Comparison of ENCODE assay signal across 8 cellular contexts in genomic region chr10:110206988-110207804, GRCh38. TPM values are rescaled to one million over a fixed set of nuclear protein-coding genes. Genes with fewer than 3 reads are reported as not detected.
A peak's percentile ranks its signal among the peaks of the same experiment; 100 is the strongest.
DNase-seq lines count a peak whose midpoint lies in the region; ATAC-seq, FAIRE-seq and TF ChIP-seq lines count a peak whose summit lies in the region.

TSS of gene MXI1 (plus strand) at chr10:110207605. CDS start at chr10:110207809, 204 bp downstream.

- POLR2A ChIA-PET in H1 (lab: Charles Lee; ENCODE audit: partially characterized antibody) = interaction anchor here (0.7 to 8.5 kb wide), 13 partner anchors 9 to 98 kb away, joined by 3 to 121 read pairs (median 4); partner anchors contain the start of gene SMNDC1

- peak within 1 kb of the TSS; percentile 61; the same call in 1 of the 2 replicates for H4K8ac ChIP-seq in H1 (ENCODE audit: extremely low read depth, insufficient read depth, low read length)

- H3K36me3 ChIP-seq in BLaER1 (no peaks in the 10 kb centered on the region), H1 (ENCODE audit: control insufficient read depth in 2 of 4, insufficient read depth in 4 of 4, low read length in 3 of 4) (no peaks in the 10 kb centered on the region), lower lobe of right lung (no peaks in the 10 kb centered on the region)

- no peak within 1 kb of the TSS for H3K4ac ChIP-seq in H1 (replicated peaks; ENCODE audit: insufficient read length, low read depth, low read length)

- H3K27me3 ChIP-seq in BLaER1 = no peaks in the 10 kb centered on the region
- H3K27me3 ChIP-seq in H1 (replicated peaks in 1 of 4; ENCODE audit: control insufficient read depth in 3 of 4, extremely low read depth in 1 of 4, insufficient read depth in 3 of 4, low read length in 3 of 4) = peaks cover 18 to 70% (median 51%) of the 10 kb centered on the region in 4 experiments
- no peaks in the 10 kb centered on the region for H3K27me3 ChIP-seq in lower lobe of right lung (ENCODE audit: low read depth)

- H3K23me2 ChIP-seq in H1 (ENCODE audit: low read depth, low read length) = peaks cover 26% of the 10 kb centered on the region

- 9% methylated on average over 20 of the region's 37 CpGs; no CpG with 5 or more reads in 1 of the 2 experiments for WGBS in H1 (ENCODE audit: extremely low coverage in 1 of 2, insufficient coverage in 1 of 2, insufficient read length in 1 of 2, insufficient replicate concordance in 2 of 2, low coverage in 1 of 2, low lambda C conversion rate in 2 of 2, missing lambda C conversion rate in 1 of 2), 2 experiments

- no peak within 1 kb of the TSS for H2BK120ac ChIP-seq in H1 (replicated peaks; ENCODE audit: low read depth, low read length)

- 0 out of 4 replicates have a peak, but pooled peaks have one; percentile 14 to 18 for TF ChIP-seq RAD21 in H1 (IDR thresholded peaks at IDR 0.05 in 1 of 2, conservative IDR thresholded peaks at IDR 0.05 in 1 of 2; ENCODE audit: low read depth in 2 of 2, low read length in 2 of 2)

- H3K23ac ChIP-seq in H1 (ENCODE audit: insufficient read length) = no peak within 1 kb of the TSS

- H3K4me3 ChIP-seq in BLaER1 (peak within 1 kb of the TSS; percentile 81), H1 (ENCODE audit: extremely low read depth in 1 of 4, insufficient read depth in 2 of 4, low read depth in 3 of 4, low read length in 4 of 4) (peak within 1 kb of the TSS; percentile 59 to 79 (median 72)), lower lobe of right lung (peak within 1 kb of the TSS; percentile 80)

- H3K36me3 Mint-ChIP-seq in stimulated activated naive B cell treated with anti-CD40 and anti-IgM and Interleukin-4, amounts not matched to agents 10 μg/mL and 1 μg/mL and 100 μg/mL, for 72 hours = peaks cover 0 to 3% of the 10 kb centered on the region in 2 donors

- peak; percentile 42 for FAIRE-seq in H1 (lab: Jason Lieb, UNC)

- intact Hi-C loops in lower lobe of right lung (cut with DNase I) = no loop called here

- peak within 1 kb of the TSS; percentile 71; the same call in 1 of the 2 replicates for H2BK12ac ChIP-seq in H1 (ENCODE audit: low read depth, low read length)

- no peaks in the 10 kb centered on the region for H3K79me2 ChIP-seq in H1 (ENCODE audit: control insufficient read depth in 1 of 2, insufficient read depth in 2 of 2, low read length in 2 of 2)

- H3K4me2 ChIP-seq in BLaER1 = peak within 1 kb of the TSS; percentile 96
- peak within 1 kb of the TSS; percentile 100 for H3K4me2 ChIP-seq in H1 (ENCODE audit: insufficient read depth in 1 of 2, low read depth in 2 of 2, low read length in 2 of 2)

- H3K4me1 ChIP-seq in BLaER1 (peaks cover 18% of the 10 kb centered on the region), H1 (replicated peaks in 1 of 4; ENCODE audit: control insufficient read depth in 3 of 4, insufficient read depth in 4 of 4, low read length in 3 of 4) (peaks cover 6 to 25% (median 15%) of the 10 kb centered on the region in 4 experiments; a peak in 6 of 7 replicates), lower lobe of right lung (peaks cover 15% of the 10 kb centered on the region)

- peak within 1 kb of the TSS; percentile 85 for H3K27ac Mint-ChIP-seq in stimulated activated naive B cell treated with anti-CD40 and anti-IgM and Interleukin-4, amounts not matched to agents 10 μg/mL and 1 μg/mL and 100 μg/mL, for 72 hours

- no peak; a peak in 1 of 3 replicates for TF ChIP-seq EP300 in H1 (IDR thresholded peaks at IDR 0.05; ENCODE audit: borderline replicate concordance in 1 of 2, low read depth in 2 of 2, low read length in 2 of 2)

- H3K9me3 ChIP-seq in BLaER1 (no peaks in the 10 kb centered on the region), H1 (ENCODE audit: insufficient read depth in 2 of 2, low read depth in 1 of 2, low read length in 1 of 2) (no peaks in the 10 kb centered on the region), lower lobe of right lung (no peaks in the 10 kb centered on the region)

- CTCF ChIA-PET in H1 (lab: Charles Lee; ENCODE audit: partially characterized antibody) = interaction anchor here (0.6 to 14.0 kb wide), 39 partner anchors 13 to 389 kb away, joined by 3 to 333 read pairs (median 6); no protein-coding TSS in a partner anchor

- H3K18ac ChIP-seq in H1 (ENCODE audit: extremely low read depth, low read length) = peak within 1 kb of the TSS; percentile 49; the same call in 1 of the 2 replicates

- no peak within 1 kb of the TSS for H2AK5ac ChIP-seq in H1 (ENCODE audit: low read depth, low read length)

- H3K4me3 Mint-ChIP-seq in stimulated activated naive B cell treated with anti-CD40 and anti-IgM and Interleukin-4, amounts not matched to agents 10 μg/mL and 1 μg/mL and 100 μg/mL, for 72 hours = peak within 1 kb of the TSS; percentile 94

- H3K79me1 ChIP-seq in H1 (ENCODE audit: low read depth, low read length) = no peaks in the 10 kb centered on the region

- DNase-seq in NCI-H2227 (lab: John Stamatoyannopoulos, UW; ENCODE audit: unreplicated experiment) (peak; percentile 61), H1 (ENCODE audit: low read depth in 1 of 2, low spot score in 2 of 2) (peak in 1 of 2 experiments; percentile 78), lower lobe of right lung (peak; percentile 82)
- peak; percentile 36 for DNase-seq in activated CD4-positive, alpha-beta T cell treated with anti-CD3 and anti-CD28 coated beads, Interleukin-2, amount 50 U/mL, for 1 hour
- DNase-seq in stimulated activated naive B cell treated with anti-CD40 and anti-IgM and Interleukin-4, amounts not matched to agents 10 μg/mL and 1 μg/mL and 100 μg/mL, for 72 hours = peak; percentile 61

- H2BK5ac ChIP-seq in H1 (ENCODE audit: low read depth, low read length) = no peak within 1 kb of the TSS

- H2BK15ac ChIP-seq in H1 (ENCODE audit: low read length) = peak within 1 kb of the TSS; percentile 5; the same call in 1 of the 2 replicates

- no peak within 1 kb of the TSS; the same call in none of the 2 replicates for H2AFZ ChIP-seq in H1 (ENCODE audit: low read length)

- no peaks in the 10 kb centered on the region for H3K9me3 Mint-ChIP-seq in stimulated activated naive B cell treated with anti-CD40 and anti-IgM and Interleukin-4, amounts not matched to agents 10 μg/mL and 1 μg/mL and 100 μg/mL, for 72 hours

- H3K9ac ChIP-seq in BLaER1 (peak within 1 kb of the TSS; percentile 90), H1 (replicated peaks in 1 of 4; ENCODE audit: extremely low read depth in 1 of 4, low read depth in 3 of 4, low read length in 3 of 4) (peak within 1 kb of the TSS in 1 of 4 experiments; percentile 1; a peak in 2 of 7 replicates)

- TF ChIP-seq CTCF in H1 (IDR thresholded peaks at IDR 0.05; ENCODE audit: control extremely low read depth in 1 of 3, insufficient read depth in 1 of 3, low read depth in 1 of 3, low read length in 3 of 3) = no peak
- TF ChIP-seq CTCF in lower lobe of right lung (IDR thresholded peaks at IDR 0.05) = no peak

- H4K5ac ChIP-seq in H1 (ENCODE audit: insufficient read length, low read depth, low read length) = no peak within 1 kb of the TSS

- H4K20me1 ChIP-seq in BLaER1 (peaks cover 7% of the 10 kb centered on the region), H1 (replicated peaks in 1 of 2; ENCODE audit: control insufficient read depth in 1 of 2, insufficient read depth in 2 of 2, low read length in 2 of 2) (peaks cover 0 to 3% of the 10 kb centered on the region in 2 experiments)

- no peak within 1 kb of the TSS for H2BK20ac ChIP-seq in H1 (ENCODE audit: low read length)

- no peak within 1 kb of the TSS for H4K91ac ChIP-seq in H1 (replicated peaks; ENCODE audit: insufficient read length, low read length)

- peaks cover 28 to 50% of the 10 kb centered on the region in 2 donors for H3K4me1 Mint-ChIP-seq in stimulated activated naive B cell treated with anti-CD40 and anti-IgM and Interleukin-4, amounts not matched to agents 10 μg/mL and 1 μg/mL and 100 μg/mL, for 72 hours

- H3K56ac ChIP-seq in H1 (replicated peaks; ENCODE audit: insufficient read length, low read depth, low read length) = no peak within 1 kb of the TSS

- ATAC-seq in GM18867 (IDR thresholded peaks at IDR 0.05; ENCODE audit: unreplicated experiment) (peak; percentile 62), HG03045 (IDR thresholded peaks at IDR 0.05; ENCODE audit: unreplicated experiment) (peak; percentile 55), lower lobe of right lung (peak; percentile 42 to 50)
- peak; percentile 65 to 67 for ATAC-seq in stimulated activated naive B cell treated with anti-CD40 and anti-IgM and Interleukin-4, amounts not matched to agents 10 μg/mL and 1 μg/mL and 100 μg/mL, for 72 hours (replicated peaks)

- H3K14ac ChIP-seq in H1 (ENCODE audit: insufficient read length) = no peak within 1 kb of the TSS

- H3K27ac ChIP-seq in BLaER1 (peak within 1 kb of the TSS; percentile 69), H1 (ENCODE audit: low read depth, low read length) (no peak within 1 kb of the TSS), lower lobe of right lung (peak within 1 kb of the TSS; percentile 88)

- no peak; a peak in 1 of 3 replicates for TF ChIP-seq POLR2A in H1 (IDR thresholded peaks at IDR 0.05; ENCODE audit: control extremely low read depth in 1 of 2, low read depth in 2 of 2, low read length in 2 of 2)

- peaks cover 10 to 25% of the 10 kb centered on the region in 2 donors for H3K27me3 Mint-ChIP-seq in stimulated activated naive B cell treated with anti-CD40 and anti-IgM and Interleukin-4, amounts not matched to agents 10 μg/mL and 1 μg/mL and 100 μg/mL, for 72 hours

TF ChIP-seq in H1, 55 proteins besides CTCF, POLR2A, EP300 and RAD21 (continues in another document):
- no peak for TF ChIP-seq MAFK (IDR thresholded peaks at IDR 0.05; ENCODE audit: low read depth, low read length)
- TF ChIP-seq TAF7 (optimal IDR thresholded peaks at IDR 0.05; ENCODE audit: borderline replicate concordance, low read depth, low read length) = no peak
- TF ChIP-seq CHD2 (IDR thresholded peaks at IDR 0.05; ENCODE audit: low read length) = peak; percentile 42; the same call in 1 of the 2 replicates
- no peak for TF ChIP-seq EZH2 (IDR thresholded peaks at IDR 0.05; ENCODE audit: low read depth, low read length, severe bottlenecking)
- TF ChIP-seq TCF12 (IDR thresholded peaks at IDR 0.05; ENCODE audit: low read depth, low read length) = 0 out of 2 replicates have a peak, but pooled peaks have one; percentile 30
- TF ChIP-seq SP1 (IDR thresholded peaks at IDR 0.05; ENCODE audit: low read depth, low read length) = peak; percentile 92
- TF ChIP-seq GTF2F1 (IDR thresholded peaks at IDR 0.05; ENCODE audit: borderline replicate concordance, low read depth, low read length) = peak; percentile 31; the same call in 1 of the 2 replicates
- peak; percentile 57 for TF ChIP-seq ASH2L (IDR thresholded peaks at IDR 0.05; ENCODE audit: low read length)
- no peak for TF ChIP-seq SRF (IDR thresholded peaks at IDR 0.05; ENCODE audit: low read depth, low read length)

RNA-seq across cellular contexts. Expression of gene MXI1, which starts in this region (rescaled TPM):
- 8.8 and 10.3 TPM in 2 replicates for total RNA-seq in H1 (2021; fragmentation: NEBNext Ultra II Directional; extraction: Animal tissue kit (Norgen Biotek cat#: 25700))
- polyA plus RNA-seq in H1 (2011; rRNA removed) = 3.9 and 5.7 TPM in 2 replicates
- 4.8 TPM for polyA plus RNA-seq in H1 (2011; cell fraction: cytosol; rRNA removed)
- 9.1 TPM for polyA plus RNA-seq in H1 (2011; cell fraction: nucleus; rRNA removed)
- 6.4 to 13.7 TPM (median 11.0 TPM) in 4 replicates for polyA plus RNA-seq in H1 (2012, experiment 1 of 2)
- polyA plus RNA-seq in H1 (2012, experiment 2 of 2) = 1.5 TPM
- polyA plus RNA-seq in H1 (2013, experiment 1 of 2) = 9.0 TPM
- 8.6 TPM for polyA plus RNA-seq in H1 (2013, experiment 2 of 2)
- 8.1 and 8.2 TPM in 2 replicates for polyA minus RNA-seq in H1 (2011; rRNA and poly(A)+ RNA removed)
- polyA minus RNA-seq in H1 (2011; cell fraction: cytosol; rRNA and poly(A)+ RNA removed) = 8.2 TPM
- 14.6 TPM for polyA minus RNA-seq in H1 (2011; cell fraction: nucleus; rRNA and poly(A)+ RNA removed)
- 33.3 TPM for total RNA-seq in lower lobe of right lung
